In the genomic region with DNA sequence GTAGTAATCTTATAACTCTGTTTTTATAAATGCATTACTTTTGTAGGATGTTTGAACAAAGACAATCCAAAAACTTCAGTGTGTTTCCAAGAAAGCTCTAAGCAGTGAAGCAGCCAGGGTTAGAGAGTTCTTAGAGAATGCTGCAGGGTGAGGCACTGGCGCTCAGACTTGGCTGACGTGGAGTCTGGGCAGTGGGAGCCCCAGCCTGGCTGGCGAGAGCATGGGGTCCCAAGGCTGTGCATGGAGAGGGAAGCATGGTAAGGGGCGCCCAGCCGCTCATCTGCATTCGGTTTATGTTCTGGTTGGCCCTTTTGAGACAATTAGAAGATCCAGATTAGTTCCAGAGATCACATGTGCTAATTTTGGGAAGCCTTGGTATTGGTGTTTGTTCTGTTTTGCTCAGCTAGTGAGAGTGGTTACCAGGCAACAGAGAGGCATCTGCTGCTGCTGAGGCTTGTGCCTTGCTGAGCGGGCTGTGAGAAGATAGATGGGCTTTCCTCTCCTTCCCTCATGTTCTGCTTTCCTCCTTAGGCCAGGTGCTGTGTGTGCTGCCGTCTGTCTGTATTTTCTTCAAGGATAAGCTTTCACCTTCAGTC, we compare ENCODE assay signal across 13 cellular contexts. TPM values are rescaled to one million over a fixed set of nuclear protein-coding genes. Genes with fewer than 3 reads are reported as not detected.
DNase-seq lines count a peak whose midpoint lies in the region; ATAC-seq, FAIRE-seq and TF ChIP-seq lines count a peak whose summit lies in the region.
"Had no signal": no experiment of that assay in that cellular context is flagged by ENCODE, and none has a peak within 500 bp of the region (broad histone marks: within the 10 kb centered on the region; RNA-seq: fewer than 3 reads in every experiment).

No MANE protein-coding gene starts in this region.

- peaks cover 84% of the 10 kb centered on the region for H3K36me3 ChIP-seq in left ventricle myocardium inferior
- H3K36me3 ChIP-seq in spleen = peaks cover 3 to 77% (median 61%) of the 10 kb centered on the region in 6 donors

- peaks cover 2% of the 10 kb centered on the region for H3K27me3 Mint-ChIP-seq in brain

- peaks cover 14% of the 10 kb centered on the region for H3K4me1 Mint-ChIP-seq in brain

- no peak for ATAC-seq in HG03045 (IDR thresholded peaks at IDR 0.05; ENCODE audit: unreplicated experiment)
- ATAC-seq: CD8-positive, alpha-beta T cell had no signal

- DNase-seq in NCI-H1694 (lab: John Stamatoyannopoulos, UW) = peak; percentile 25
- no peak for DNase-seq in left ventricle myocardium inferior
- peak; percentile 51 for DNase-seq in spleen
- DNase-seq in RCC 7860 (ENCODE audit: low spot score) = no peak
- DNase-seq in NCI-H1092 (lab: John Stamatoyannopoulos, UW) = no peak
- DNase-seq in retina = no peak
- DNase-seq: activated T-cell treated with anti-CD3 and anti-CD28 coated beads for 4 hours; CD8-positive, alpha-beta T cell; NCI-H510A; SJCRH30; WERI-Rb-1 had no signal

- H3K27ac ChIP-seq in left ventricle myocardium inferior (replicated peaks) = peak overlapping the region; percentile 64
- no peak overlapping the region for H3K27ac ChIP-seq in spleen
- H3K27ac ChIP-seq: SJCRH30, WERI-Rb-1 had no signal

- H3K4me1 ChIP-seq in left ventricle myocardium inferior = peaks cover 38% of the 10 kb centered on the region
- no peaks in the 10 kb centered on the region for H3K4me1 ChIP-seq in spleen
- H3K4me1 ChIP-seq: SJCRH30 had no signal

- H3K27ac Mint-ChIP-seq in brain = peak overlapping the region; percentile 82 to 96 (median 90)
- H3K27ac Mint-ChIP-seq: CD8-positive, alpha-beta T cell had no signal

- intact Hi-C loops in left ventricle myocardium inferior (cut with micrococcal nuclease) (no loop called here), spleen (cut with DNase I; ENCODE audit: low total_unique reads) (no loop called here)

- no peak for TF ChIP-seq CTCF in brain (conservative IDR thresholded peaks at IDR 0.05)
- no peak for TF ChIP-seq CTCF in left ventricle myocardium inferior (IDR thresholded peaks at IDR 0.05; ENCODE audit: borderline replicate concordance)
- TF ChIP-seq CTCF in spleen (IDR thresholded peaks at IDR 0.05 in 8 of 11, conservative IDR thresholded peaks at IDR 0.05 in 3 of 11) = no peak

- H3K4me3 ChIP-seq in left ventricle myocardium inferior (no peak overlapping the region), spleen (no peak overlapping the region)
- H3K4me3 ChIP-seq: SJCRH30 had no signal

- peak overlapping the region; percentile 14 to 44 (median 34) for H3K4me3 Mint-ChIP-seq in brain
- H3K4me3 Mint-ChIP-seq: CD8-positive, alpha-beta T cell had no signal

- H3K27me3 ChIP-seq in left ventricle myocardium inferior (ENCODE audit: low read depth) (no peaks in the 10 kb centered on the region), spleen (replicated peaks in 1 of 7) (no peaks in the 10 kb centered on the region)
- H3K27me3 ChIP-seq: SJCRH30 had no signal

- H3K9me3 Mint-ChIP-seq in brain = no peaks in the 10 kb centered on the region
- H3K9me3 Mint-ChIP-seq: CD8-positive, alpha-beta T cell had no signal

- FAIRE-seq in RCC 7860 (lab: Jason Lieb, UNC) = no peak

- 88 to 95% (median 95%) methylated on average over 8 of the region's 8 CpGs for WGBS in spleen, 5 donors

- peaks cover 75% of the 10 kb centered on the region for H3K36me3 Mint-ChIP-seq in brain

- H3K9me3 ChIP-seq in left ventricle myocardium inferior (replicated peaks) = no peaks in the 10 kb centered on the region
- no peaks in the 10 kb centered on the region for H3K9me3 ChIP-seq in spleen
- H3K9me3 ChIP-seq: SJCRH30 had no signal

- TF ChIP-seq POLR2A in spleen (IDR thresholded peaks at IDR 0.05) = no peak

RNA-seq across cellular contexts. Expression of gene SUN1, which starts 10.3 kb away (rescaled TPM):
- polyA plus RNA-seq in brain (ENCODE audit: insufficient read depth, low read depth, low replicate concordance) (128 TPM), spleen (10 to 100 TPM; 33.2 to 59.5 (median 54.9) TPM)
- total RNA-seq in left ventricle myocardium inferior (183 TPM), spleen (100 to 1,000 TPM; 103 to 181 (median 154) TPM)

RNA-seq across cellular contexts. Expression of gene GET4, which starts 33.8 kb away (rescaled TPM):
- polyA plus RNA-seq in brain (ENCODE audit: insufficient read depth, low read depth, low replicate concordance) (37.7 TPM), spleen (10 to 100 TPM; 40.0 to 63.0 (median 53.9) TPM)
- total RNA-seq in left ventricle myocardium inferior (22.9 TPM), spleen (10 to 100 TPM; 25.4 to 39.5 (median 34.4) TPM)

Comparison
In these comparisons a context has a peak if more than half of its experiments do, and no peak if none do; other contexts are left out.
1. DNase-seq: peak in NCI-H1694 (single experiment) and spleen (single experiment); none in left ventricle myocardium inferior (single experiment), RCC 7860 (single experiment), NCI-H1092 (single experiment) and retina (single experiment).